In the genomic region with DNA sequence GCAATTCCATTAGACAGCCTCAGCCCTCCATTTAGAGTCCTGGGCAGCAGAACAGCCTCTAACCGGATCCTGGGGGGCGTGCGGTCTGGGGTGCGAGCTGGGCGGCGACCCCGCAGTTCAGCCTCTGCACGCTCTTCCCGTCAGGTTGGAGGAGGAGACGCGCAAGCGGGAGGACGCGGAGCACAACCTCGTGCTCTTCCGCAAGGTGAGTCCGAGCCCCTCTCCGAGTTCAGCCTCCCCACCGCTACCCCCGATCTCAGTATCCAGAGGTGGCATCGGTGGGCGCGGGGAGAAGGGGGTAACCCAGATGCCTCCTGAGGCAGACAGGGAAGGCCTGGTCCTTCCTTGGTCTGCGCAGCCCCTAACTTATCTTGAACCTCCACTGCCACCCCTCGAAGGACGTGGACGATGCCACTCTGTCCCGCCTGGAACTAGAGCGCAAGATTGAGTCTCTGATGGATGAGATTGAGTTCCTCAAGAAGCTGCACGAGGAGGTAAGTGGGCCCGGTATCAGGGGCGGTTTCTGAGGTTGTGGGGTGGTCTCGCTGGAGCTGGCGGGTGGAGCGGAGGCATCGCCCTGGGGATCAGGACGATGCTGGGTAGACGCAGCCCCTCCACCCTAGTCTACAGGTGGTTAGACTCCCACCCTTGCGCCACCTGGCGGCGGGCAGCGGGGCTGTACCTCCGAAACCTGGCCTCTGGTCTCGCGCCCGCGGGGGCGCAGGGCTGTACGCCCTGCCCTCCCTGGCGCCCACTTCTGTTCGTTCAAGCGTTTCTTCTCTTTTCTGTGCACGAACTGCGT, we compare ENCODE assay signal across 8 cellular contexts. TPM values are rescaled to one million over a fixed set of nuclear protein-coding genes. Genes with fewer than 3 reads are reported as not detected.
DNase-seq lines count a peak whose midpoint lies in the region; ATAC-seq and TF ChIP-seq lines count a peak whose summit lies in the region.

No MANE protein-coding gene starts in this region.

- peak in 1 of 2 donors; percentile 42 for TF ChIP-seq RAD21 in liver (IDR thresholded peaks at IDR 0.05)

- H3K9me3 ChIP-seq in HUES64 (ENCODE audit: insufficient read depth, low read depth, low read length), result no peaks in the 10 kb centered on the region
- no peaks in the 10 kb centered on the region for H3K9me3 ChIP-seq in breast epithelium
- H3K9me3 ChIP-seq in liver (ENCODE audit: control insufficient read depth in 4 of 4, low read length in 3 of 4), result no peaks in the 10 kb centered on the region
- H3K9me3 ChIP-seq in MG63, result no peaks in the 10 kb centered on the region

- H3K4me3 ChIP-seq in HUES64 (ENCODE audit: low read length) (peak overlapping the region; percentile 47; the same call in 1 of the 2 replicates), breast epithelium (peak overlapping the region in 2 of 3 donors; percentile 46 to 62), liver (ENCODE audit: low read depth in 1 of 3, low read length in 3 of 3) (no peak overlapping the region), MG63 (no peak overlapping the region)

- peaks cover 91% of the 10 kb centered on the region for H3K27me3 Mint-ChIP-seq in WTC11 (ENCODE audit: low read depth)

- peak; percentile 88 for TF ChIP-seq CTCF in WTC11 (IDR thresholded peaks at IDR 0.05)
- TF ChIP-seq CTCF in breast epithelium (IDR thresholded peaks at IDR 0.05), result peak; percentile 40 to 55 (median 54)
- TF ChIP-seq CTCF in liver (IDR thresholded peaks at IDR 0.05; ENCODE audit: low read depth, low read length, missing input control), result peak; percentile 45

- ATAC-seq in WTC11, result peak; percentile 58

- H3K9ac ChIP-seq in HUES64 (ENCODE audit: low read depth, low read length) (no peak overlapping the region), liver (ENCODE audit: low read depth in 1 of 2, low read length in 2 of 2) (no peak overlapping the region)

- H3K9me3 Mint-ChIP-seq in WTC11, result no peaks in the 10 kb centered on the region

- H3K27me3 ChIP-seq in HUES64 (ENCODE audit: insufficient read depth, low read length), result peaks cover 81% of the 10 kb centered on the region
- peaks cover 11 to 50% of the 10 kb centered on the region in 2 donors for H3K27me3 ChIP-seq in breast epithelium
- H3K27me3 ChIP-seq in liver (ENCODE audit: control insufficient read depth in 4 of 4, insufficient read depth in 4 of 4, low read length in 3 of 4), result peaks cover 7 to 13% (median 9%) of the 10 kb centered on the region in 4 donors
- H3K27me3 ChIP-seq in MG63, result no peaks in the 10 kb centered on the region

- intact Hi-C loops in breast epithelium (cut with DNase I; ENCODE audit: low total_unique reads), result loop anchor here (5.0 kb wide), 1 partner anchor 401 kb away; no protein-coding TSS in a partner anchor

- TF ChIP-seq POLR2A in breast epithelium (IDR thresholded peaks at IDR 0.05), result no peak

- DNase-seq in CD1c-positive myeloid dendritic cell (ENCODE audit: extremely low spot score), result peak; percentile 55
- peak; percentile 84 for DNase-seq in WTC11 (ENCODE audit: low spot score)
- no peak for DNase-seq in breast epithelium (ENCODE audit: low spot score in 2 of 2)
- peak; percentile 43 for DNase-seq in stimulated activated CD8-positive, alpha-beta memory T cell treated with anti-CD3 and anti-CD28 coated beads, Interleukin-7, amount 100 ng/mL, for 24 hours (ENCODE audit: low read depth)
- no peak for DNase-seq in GF-D8 (lab: John Stamatoyannopoulos, UW)
- no peak for DNase-seq in MG63

- H3K36me3 ChIP-seq in HUES64 (ENCODE audit: insufficient read depth, low read length) (no peaks in the 10 kb centered on the region), breast epithelium (no peaks in the 10 kb centered on the region), liver (ENCODE audit: control insufficient read depth in 4 of 4, insufficient read depth in 3 of 4, low read depth in 1 of 4, low read length in 3 of 4) (no peaks in the 10 kb centered on the region), MG63 (no peaks in the 10 kb centered on the region)

- H3K27ac ChIP-seq in HUES64 (ENCODE audit: low read depth, low read length) (no peak overlapping the region), breast epithelium (no peak overlapping the region), liver (ENCODE audit: low read depth in 1 of 2, low read length in 2 of 2) (no peak overlapping the region)

- H3K27ac Mint-ChIP-seq in WTC11, result no peak overlapping the region

- peaks cover 30% of the 10 kb centered on the region for H3K4me1 Mint-ChIP-seq in WTC11

- peaks cover 17% of the 10 kb centered on the region; the same call in 1 of the 2 replicates for H3K4me1 ChIP-seq in HUES64 (ENCODE audit: insufficient read depth, low read length)
- H3K4me1 ChIP-seq in breast epithelium, result peaks cover 0 to 7% of the 10 kb centered on the region in 2 donors
- H3K4me1 ChIP-seq in liver (ENCODE audit: control insufficient read depth in 4 of 4, insufficient read depth in 4 of 4, low read length in 3 of 4), result peaks cover 0 to 14% (median 7%) of the 10 kb centered on the region in 4 donors

- CTCF ChIA-PET in WTC11 (lab: Charles Lee), result interaction anchor here (0.6 to 11.7 kb wide), 35 partner anchors 8 to 571 kb away, joined by 3 to 264 read pairs (median 6); partner anchors contain the start of genes C1QL4, DNAJC22, KCNH3 and SPATS2

- POLR2A ChIA-PET in WTC11 (lab: Charles Lee), result interaction anchor here (1.2 to 1.5 kb wide), 4 partner anchors 22 to 51 kb away, joined by 3 to 4 read pairs (median 3); partner anchors contain the start of gene TROAP

- H3K4me3 Mint-ChIP-seq in WTC11, result peak overlapping the region; percentile 67

- H3K36me3 Mint-ChIP-seq in WTC11, result no peaks in the 10 kb centered on the region

- 39% methylated on average over 54 of the region's 54 CpGs for WGBS in HUES64
- WGBS in liver, result 21% methylated on average over 54 of the region's 54 CpGs

TF ChIP-seq in WTC11, 78 proteins besides CTCF, POLR2A, EP300 and RAD21:
- TF ChIP-seq GABPB1 (CRISPR knock-in tag; IDR thresholded peaks at IDR 0.05) (0 out of 2 replicates have a peak, but pooled peaks have one; percentile 18), ZNF121 (CRISPR knock-in tag; IDR thresholded peaks at IDR 0.05) (peak; percentile 54; the same call in 1 of the 2 replicates), FOXJ3 (CRISPR knock-in tag; IDR thresholded peaks at IDR 0.05; ENCODE audit: borderline replicate concordance) (no peak), ZNF423 (CRISPR knock-in tag; IDR thresholded peaks at IDR 0.05) (no peak)

TF ChIP-seq in liver, 16 proteins besides CTCF, POLR2A, EP300 and RAD21:
- TF ChIP-seq HNF4A (conservative IDR thresholded peaks at IDR 0.05), result no peak
- TF ChIP-seq, protein P1, sequence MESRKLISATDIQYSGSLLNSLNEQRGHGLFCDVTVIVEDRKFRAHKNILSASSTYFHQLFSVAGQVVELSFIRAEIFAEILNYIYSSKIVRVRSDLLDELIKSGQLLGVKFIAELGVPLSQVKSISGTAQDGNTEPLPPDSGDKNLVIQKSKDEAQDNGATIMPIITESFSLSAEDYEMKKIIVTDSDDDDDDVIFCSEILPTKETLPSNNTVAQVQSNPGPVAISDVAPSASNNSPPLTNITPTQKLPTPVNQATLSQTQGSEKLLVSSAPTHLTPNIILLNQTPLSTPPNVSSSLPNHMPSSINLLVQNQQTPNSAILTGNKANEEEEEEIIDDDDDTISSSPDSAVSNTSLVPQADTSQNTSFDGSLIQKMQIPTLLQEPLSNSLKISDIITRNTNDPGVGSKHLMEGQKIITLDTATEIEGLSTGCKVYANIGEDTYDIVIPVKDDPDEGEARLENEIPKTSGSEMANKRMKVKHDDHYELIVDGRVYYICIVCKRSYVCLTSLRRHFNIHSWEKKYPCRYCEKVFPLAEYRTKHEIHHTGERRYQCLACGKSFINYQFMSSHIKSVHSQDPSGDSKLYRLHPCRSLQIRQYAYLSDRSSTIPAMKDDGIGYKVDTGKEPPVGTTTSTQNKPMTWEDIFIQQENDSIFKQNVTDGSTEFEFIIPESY (IDR thresholded peaks at IDR 0.05), result no peak
- no peak for TF ChIP-seq NR2F2 (IDR thresholded peaks at IDR 0.05)
- no peak for TF ChIP-seq FOXA2 (IDR thresholded peaks at IDR 0.05)

RNA-seq across cellular contexts. Expression of gene PRPH, which starts 1.3 kb away (rescaled TPM):
- polyA plus RNA-seq in HUES64 (2013, experiment 1 of 2), result 0.80 TPM
- polyA plus RNA-seq in HUES64 (2013, experiment 2 of 2), result 1.3 TPM
- total RNA-seq in WTC11 (2021) (0.73 to 2.4 TPM (median 1.7 TPM) in 3 replicates), breast epithelium (1 to 10 TPM in 1 of 3 donors, under 1 TPM in 1, not detected in 1; 0.96 to 2.0 TPM), liver (not detected)
- under 1 TPM in 1 of 2 donors, not detected in 1; 0.05 TPM for polyA plus RNA-seq in liver
- 5.0 and 7.1 TPM in 2 replicates for total RNA-seq in MG63 (2014; rRNA removed; shearing (Covaris generic); ENCODE audit: low replicate concordance)

RNA-seq across cellular contexts. Expression of gene TROAP, which starts 26.8 kb away (rescaled TPM):
- 36.7 TPM for polyA plus RNA-seq in HUES64 (2013, experiment 1 of 2)
- 39.3 TPM for polyA plus RNA-seq in HUES64 (2013, experiment 2 of 2)
- total RNA-seq in WTC11 (2021) (78.5 to 89.2 TPM (median 80.0 TPM) in 3 replicates), breast epithelium (1 to 10 TPM in 1 of 3 donors, under 1 TPM in 2; 0.29 to 1.8 (median 0.66) TPM), liver (10 to 100 TPM in 1 of 2 donors, not detected in 1; 17.5 TPM)
- polyA plus RNA-seq in liver, result 1 to 10 TPM in 1 of 2 donors, under 1 TPM in 1; 0.97 to 2.0 TPM
- 24.3 and 37.3 TPM in 2 replicates for total RNA-seq in MG63 (2014; rRNA removed; shearing (Covaris generic); ENCODE audit: low replicate concordance)

RNA-seq across cellular contexts. Expression of gene TUBA1C, which starts 31.4 kb away (rescaled TPM):
- polyA plus RNA-seq in HUES64 (2013, experiment 1 of 2), result 677 TPM
- polyA plus RNA-seq in HUES64 (2013, experiment 2 of 2), result 683 TPM
- total RNA-seq in WTC11 (2021) (458 to 540 TPM (median 478 TPM) in 3 replicates), breast epithelium (100 to 1,000 TPM in 1 of 3 donors, 10 to 100 TPM in 2; 91.9 to 123 (median 97.3) TPM), liver (100 to 1,000 TPM; 102 to 103 TPM)
- 100 to 1,000 TPM in 1 of 2 donors, 10 to 100 TPM in 1; 54.6 to 162 TPM for polyA plus RNA-seq in liver
- total RNA-seq in MG63 (2014; rRNA removed; shearing (Covaris generic); ENCODE audit: low replicate concordance), result 289 and 585 TPM in 2 replicates

RNA-seq across cellular contexts. Expression of gene C1QL4, which starts 40.8 kb away (rescaled TPM):
- 1.1 TPM for polyA plus RNA-seq in HUES64 (2013, experiment 1 of 2)
- 3.9 TPM for polyA plus RNA-seq in HUES64 (2013, experiment 2 of 2)
- total RNA-seq in WTC11 (2021) (0.92 to 1.2 TPM (median 1.2 TPM) in 3 replicates), breast epithelium (under 1 TPM in 2 of 3 donors, not detected in 1; 0.33 to 0.44 TPM), liver (not detected)
- polyA plus RNA-seq in liver, result not detected
- total RNA-seq in MG63 (2014; rRNA removed; shearing (Covaris generic); ENCODE audit: low replicate concordance), result 0.10 TPM in 1 of 2 replicates, not detected in the other

RNA-seq across cellular contexts. Expression of gene DNAJC22, which starts 50.5 kb away (rescaled TPM):
- polyA plus RNA-seq in HUES64 (2013, experiment 1 of 2), result 0.35 TPM
- polyA plus RNA-seq in HUES64 (2013, experiment 2 of 2), result 0.57 TPM
- total RNA-seq in WTC11 (2021), result 0.14 to 0.24 TPM (median 0.23 TPM) in 3 replicates
- total RNA-seq in breast epithelium, result 1 to 10 TPM in 2 of 3 donors, not detected in 1; 3.6 to 5.0 TPM
- total RNA-seq in liver, result 10 to 100 TPM; 16.6 to 49.4 TPM
- polyA plus RNA-seq in liver, result 10 to 100 TPM; 22.4 to 34.0 TPM
- total RNA-seq in MG63 (2014; rRNA removed; shearing (Covaris generic); ENCODE audit: low replicate concordance), result 3.1 and 6.5 TPM in 2 replicates

Comparison
In these comparisons a context has a peak if more than half of its experiments do, and no peak if none do; other contexts are left out.
1. DNase-seq: peak in CD1c-positive myeloid dendritic cell (single experiment), WTC11 (single experiment) and stimulated activated CD8-positive, alpha-beta memory T cell treated with anti-CD3 and anti-CD28 coated beads, Interleukin-7, amount 100 ng/mL, for 24 hours (single experiment); none in breast epithelium (0 of 2), GF-D8 (single experiment) and MG63 (single experiment).
2. H3K4me3 ChIP-seq: peak in HUES64 (single experiment) and breast epithelium (2 of 3); none in liver (0 of 3) and MG63 (single experiment).
3. Peak in every context shown above with its lines, with median percentiles within 50 percentile points of each other: CTCF ChIP-seq.